8 cellular contexts compared by ENCODE assay signal in genomic region chr3:172673210-172673679, GRCh38. TPM values are rescaled to one million over a fixed set of nuclear protein-coding genes. Genes with fewer than 3 reads are reported as not detected.
DNase-seq lines count a peak whose midpoint lies in the region; ATAC-seq and TF ChIP-seq lines count a peak whose summit lies in the region.

No MANE protein-coding gene starts in this region.

- H3K9me3 ChIP-seq in WERI-Rb-1 (ENCODE audit: severe bottlenecking) (no peaks in the 10 kb centered on the region), lung (ENCODE audit: control insufficient read depth in 2 of 2, insufficient read depth in 1 of 2, low read length in 1 of 2) (no peaks in the 10 kb centered on the region), testis (no peaks in the 10 kb centered on the region)

- intact Hi-C loops in testis (cut with DNase I; ENCODE audit: low total_unique reads), result no loop called here

- TF ChIP-seq CTCF in WERI-Rb-1 (IDR thresholded peaks at IDR 0.05; ENCODE audit: low read depth, low read length), result peak; percentile 58
- peak; percentile 19 for TF ChIP-seq CTCF in lung (IDR thresholded peaks at IDR 0.05; ENCODE audit: control extremely low read depth, extremely low read depth)
- TF ChIP-seq CTCF in testis (IDR thresholded peaks at IDR 0.05), result peak in 1 of 3 experiments; percentile 59

- peak; percentile 65 for DNase-seq in AG08395 (ENCODE audit: low spot score)
- peak; percentile 71 for DNase-seq in NCI-H2227 (lab: John Stamatoyannopoulos, UW; ENCODE audit: unreplicated experiment)
- peak; percentile 83 for DNase-seq in WERI-Rb-1
- peak; percentile 38 for DNase-seq in central memory CD4-positive, alpha-beta T cell
- DNase-seq in lung (ENCODE audit: low spot score), result peak; percentile 80
- peak; percentile 58 for DNase-seq in testis

- H3K27ac ChIP-seq in WERI-Rb-1, result peak overlapping the region; percentile 3; the same call in 1 of the 2 replicates
- H3K27ac ChIP-seq in lung (ENCODE audit: low read depth in 1 of 2, low read length in 1 of 2), result peak overlapping the region; percentile 53 to 77
- no peak overlapping the region for H3K27ac ChIP-seq in testis

- peak; percentile 67 for ATAC-seq in GM18867 (IDR thresholded peaks at IDR 0.05; ENCODE audit: unreplicated experiment)
- peak; percentile 74 for ATAC-seq in HG03159 (IDR thresholded peaks at IDR 0.05; ENCODE audit: unreplicated experiment)
- ATAC-seq in lung (ENCODE audit: insufficient read depth, low FRiP score), result peak; percentile 60

- no peak for TF ChIP-seq POLR2A in testis (IDR thresholded peaks at IDR 0.05)

- H3K27me3 ChIP-seq in WERI-Rb-1 (ENCODE audit: insufficient read depth, low read depth, severe bottlenecking), result no peaks in the 10 kb centered on the region
- H3K27me3 ChIP-seq in lung (ENCODE audit: control insufficient read depth, insufficient read depth), result no peaks in the 10 kb centered on the region
- H3K27me3 ChIP-seq in testis, result no peaks in the 10 kb centered on the region

- H3K36me3 ChIP-seq in WERI-Rb-1, result no peaks in the 10 kb centered on the region
- H3K36me3 ChIP-seq in lung (ENCODE audit: control insufficient read depth in 2 of 2, insufficient read depth in 2 of 2, low read length in 2 of 2), result no peaks in the 10 kb centered on the region
- H3K36me3 ChIP-seq in testis (ENCODE audit: low read depth, missing control alignments), result no peaks in the 10 kb centered on the region

- 27 to 57% methylated on average over 2 of the region's 2 CpGs for WGBS in lung, 2 donors
- WGBS in testis, 2 donors, result 48 to 57% methylated on average over 2 of the region's 2 CpGs

- no peak overlapping the region for H3K4me3 ChIP-seq in WERI-Rb-1 (ENCODE audit: low read depth, low read length)
- no peak overlapping the region for H3K4me3 ChIP-seq in lung
- H3K4me3 ChIP-seq in testis, result no peak overlapping the region

- H3K4me1 ChIP-seq in lung (ENCODE audit: control insufficient read depth in 2 of 2, insufficient read depth in 2 of 2, low read length in 2 of 2) (peaks cover 0 to 8% of the 10 kb centered on the region in 2 donors), testis (peaks cover 7% of the 10 kb centered on the region)

RNA-seq across cellular contexts. Expression of gene NCEH1, which starts 37.6 kb away (rescaled TPM):
- total RNA-seq in lung (10 to 100 TPM in 1 of 2 donors, 1 to 10 TPM in 1; 8.1 to 52.1 TPM), testis (1 to 10 TPM; 3.2 to 3.3 TPM)
- polyA plus RNA-seq in lung (10 to 100 TPM in 1 of 2 donors, 1 to 10 TPM in 1; 6.3 to 13.1 TPM), testis (ENCODE audit: insufficient read depth, low read depth, low replicate concordance) (3.8 TPM)

Comparison
In these comparisons a context has a peak if more than half of its experiments do, and no peak if none do; other contexts are left out.
1. H3K27ac ChIP-seq: peak in WERI-Rb-1 (single experiment) and lung (2 of 2); none in testis (0 of 2).
2. Peak in every context shown above with its lines, with median percentiles within 50 percentile points of each other: DNase-seq and ATAC-seq.